10 cellular contexts compared by ENCODE assay signal in genomic region chr2:23596316-23596885, GRCh38.
DNase-seq lines count a peak whose midpoint lies in the region; ATAC-seq lines count a peak whose summit lies in the region.
"Had no signal": no experiment of that assay in that cellular context is flagged by ENCODE, and none has a peak within 500 bp of the region (broad histone marks: within the 10 kb centered on the region; RNA-seq: fewer than 3 reads in every experiment).

No MANE protein-coding gene starts in this region.

- H3K4me1 ChIP-seq in muscle layer of colon (ENCODE audit: insufficient read depth, low read length) (peaks cover 59% of the 10 kb centered on the region), aorta (ENCODE audit: control insufficient read depth in 1 of 2, insufficient read depth in 2 of 2, low read length in 2 of 2) (no peaks in the 10 kb centered on the region)

- H3K4me3 ChIP-seq in muscle layer of colon (ENCODE audit: low read depth in 1 of 2, low read length in 2 of 2), result peak overlapping the region in 1 of 2 donors; percentile 12
- no peak overlapping the region for H3K4me3 ChIP-seq in aorta (ENCODE audit: low read length in 2 of 2)

- H3K9me3 ChIP-seq in muscle layer of colon (ENCODE audit: low read length) (no peaks in the 10 kb centered on the region), aorta (ENCODE audit: control insufficient read depth, low read length) (no peaks in the 10 kb centered on the region)

- WGBS in aorta, 2 donors, result 67 to 69% methylated on average over 16 of the region's 16 CpGs

- H3K27me3 ChIP-seq in muscle layer of colon (ENCODE audit: control insufficient read depth in 1 of 2, insufficient read depth in 2 of 2, low read length in 2 of 2), result no peaks in the 10 kb centered on the region
- H3K27me3 ChIP-seq in aorta (ENCODE audit: control insufficient read depth in 1 of 2, insufficient read depth in 2 of 2, low read length in 1 of 2), result no peaks in the 10 kb centered on the region

- H3K27ac ChIP-seq in caudate nucleus (ENCODE audit: low read depth, low read length) (peak overlapping the region; percentile 73), muscle layer of colon (ENCODE audit: low read depth, low read length) (peak overlapping the region; percentile 89), aorta (ENCODE audit: low read depth in 1 of 2, low read length in 2 of 2) (no peak overlapping the region)

- DNase-seq in Right ventricle myocardium superior (no peak), cardiac septum (ENCODE audit: low spot score) (no peak), caudate nucleus (lab: John Stamatoyannopoulos, UW) (no peak), aorta (no peak), NCI-H1092 treated with DMSO at 0.1 percent for 48 hours (lab: John Stamatoyannopoulos, UW) (no peak)
- DNase-seq: activated effector memory CD4-positive, alpha-beta T cell treated with anti-CD3 and anti-CD28 coated beads, Interleukin-2, amount 50 U/mL, for 16 hours; NCI-H1436 had no signal

- no peak overlapping the region for H3K9ac ChIP-seq in muscle layer of colon (ENCODE audit: low read length)

- ATAC-seq in Right ventricle myocardium superior (ENCODE audit: poor library complexity) (peak; percentile 13), aorta (ENCODE audit: low FRiP score) (peak; percentile 9), HG02642 (IDR thresholded peaks at IDR 0.05; ENCODE audit: poor library complexity, unreplicated experiment) (no peak), HG03139 (IDR thresholded peaks at IDR 0.05; ENCODE audit: unreplicated experiment) (no peak)

- H3K36me3 ChIP-seq in muscle layer of colon (ENCODE audit: insufficient read depth, low read length), result no peaks in the 10 kb centered on the region
- H3K36me3 ChIP-seq in aorta (ENCODE audit: control insufficient read depth in 1 of 2, insufficient read depth in 2 of 2, low read length in 1 of 2), result no peaks in the 10 kb centered on the region

- intact Hi-C loops in Right ventricle myocardium superior (cut with DNase I) (no loop called here), cardiac septum (cut with DNase I) (no loop called here), aorta (cut with DNase I) (no loop called here)

Comparison
In these comparisons a context has a peak if more than half of its experiments do, and no peak if none do; other contexts are left out.
1. ATAC-seq: peak in Right ventricle myocardium superior (single experiment) and aorta (single experiment); none in HG02642 (single experiment) and HG03139 (single experiment).
2. H3K27ac ChIP-seq: peak in caudate nucleus (single experiment) and muscle layer of colon (single experiment); none in aorta (0 of 2).